ENCODE assay signal across 11 cellular contexts in the genomic region with DNA sequence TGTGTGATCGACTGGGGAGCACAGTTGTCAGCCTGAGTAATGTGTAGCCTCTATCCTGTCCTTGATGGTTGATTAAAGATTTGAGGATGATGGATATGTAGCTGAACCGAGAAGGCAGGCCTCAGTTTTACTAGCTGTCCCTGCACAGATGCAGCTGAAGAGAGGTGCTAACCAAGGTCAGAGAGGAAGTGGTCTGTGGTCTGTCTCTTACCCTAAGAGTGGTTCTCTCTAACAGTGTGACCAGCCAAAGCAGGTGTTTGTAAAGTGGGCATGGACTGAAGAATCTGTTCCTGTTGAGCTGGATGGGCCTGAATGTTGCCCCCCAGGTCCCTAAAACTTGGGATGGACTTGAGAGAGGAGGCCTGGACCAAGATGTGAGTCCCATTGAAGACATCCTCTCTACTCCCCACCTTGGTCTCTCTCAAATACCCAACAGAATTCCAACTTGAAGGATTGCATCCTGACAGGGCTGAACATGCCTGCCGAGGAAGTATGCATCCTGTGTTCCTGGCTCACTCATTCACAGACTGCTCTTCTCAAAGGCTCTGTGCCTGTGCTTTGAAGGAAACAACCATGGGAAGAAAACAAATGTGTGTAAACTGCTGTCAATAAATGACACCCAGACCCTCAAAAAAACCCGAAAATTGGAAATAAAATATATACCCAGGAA.
DNase-seq lines count a peak whose midpoint lies in the region; ATAC-seq and TF ChIP-seq lines count a peak whose summit lies in the region.
"Had no signal": no experiment of that assay in that cellular context is flagged by ENCODE, and none has a peak within 500 bp of the region (broad histone marks: within the 10 kb centered on the region; RNA-seq: fewer than 3 reads in every experiment).

No MANE protein-coding gene starts in this region.

- no peaks in the 10 kb centered on the region for H3K79me2 ChIP-seq in mammary epithelial cell (ENCODE audit: insufficient read depth, low read length)

- H3K27me3 ChIP-seq in mammary epithelial cell (ENCODE audit: insufficient read depth, low read length): no peaks in the 10 kb centered on the region

- H3K36me3 ChIP-seq in mammary epithelial cell (ENCODE audit: insufficient read depth, low read length): no peaks in the 10 kb centered on the region

- POLR2A ChIA-PET in MCF 10A (lab: Yijun Ruan, JAX): no interaction called here
- POLR2A ChIA-PET in activated CD4-positive, alpha-beta T cell treated with anti-CD3 and anti-CD28 coated beads for 36 hours (lab: Charles Lee): no interaction called here

- H3K4me1 ChIP-seq in mammary epithelial cell (ENCODE audit: insufficient read depth, low read length): peaks cover 11% of the 10 kb centered on the region

- H3K4me3 ChIP-seq in mammary epithelial cell (replicated peaks in 1 of 3; ENCODE audit: insufficient read depth in 1 of 3, low read depth in 2 of 3, low read length in 3 of 3): no peak overlapping the region

- H3K9me3 Mint-ChIP-seq in MCF 10A (ENCODE audit: unreplicated experiment) (no peaks in the 10 kb centered on the region), type B pancreatic cell (no peaks in the 10 kb centered on the region)
- H3K9me3 Mint-ChIP-seq in stimulated activated naive B cell treated with anti-CD40 and anti-IgM and Interleukin-4, amounts not matched to agents 10 μg/mL and 1 μg/mL and 100 μg/mL, for 72 hours: peaks cover 8 to 9% of the 10 kb centered on the region in 2 donors
- no peaks in the 10 kb centered on the region for H3K9me3 Mint-ChIP-seq in activated CD4-positive, alpha-beta T cell treated with anti-CD3 and anti-CD28 coated beads for 36 hours (ENCODE audit: low read depth)

- TF ChIP-seq CTCF in mammary epithelial cell (conservative IDR thresholded peaks at IDR 0.05 in 1 of 2, IDR thresholded peaks at IDR 0.05 in 1 of 2; ENCODE audit: extremely low read depth in 1 of 2, insufficient read depth in 1 of 2, low read depth in 1 of 2, low read length in 2 of 2) (no peak), MCF 10A (IDR thresholded peaks at IDR 0.05; ENCODE audit: unreplicated experiment) (no peak), type B pancreatic cell (conservative IDR thresholded peaks at IDR 0.05) (no peak)

- no peak overlapping the region for H3K4me2 ChIP-seq in mammary epithelial cell (ENCODE audit: insufficient read depth, low read depth, low read length)

- H3K27me3 Mint-ChIP-seq in MCF 10A (ENCODE audit: insufficient read depth, unreplicated experiment): no peaks in the 10 kb centered on the region
- H3K27me3 Mint-ChIP-seq in stimulated activated naive B cell treated with anti-CD40 and anti-IgM and Interleukin-4, amounts not matched to agents 10 μg/mL and 1 μg/mL and 100 μg/mL, for 72 hours: no peaks in the 10 kb centered on the region
- H3K27me3 Mint-ChIP-seq in type B pancreatic cell: no peaks in the 10 kb centered on the region
- H3K27me3 Mint-ChIP-seq in activated CD4-positive, alpha-beta T cell treated with anti-CD3 and anti-CD28 coated beads for 36 hours: no peaks in the 10 kb centered on the region

- H3K27ac Mint-ChIP-seq in MCF 10A (ENCODE audit: low read depth, unreplicated experiment) (no peak overlapping the region), type B pancreatic cell (no peak overlapping the region)
- H3K27ac Mint-ChIP-seq in stimulated activated naive B cell treated with anti-CD40 and anti-IgM and Interleukin-4, amounts not matched to agents 10 μg/mL and 1 μg/mL and 100 μg/mL, for 72 hours: no peak overlapping the region
- no peak overlapping the region for H3K27ac Mint-ChIP-seq in activated CD4-positive, alpha-beta T cell treated with anti-CD3 and anti-CD28 coated beads for 36 hours

- WGBS in mammary epithelial cell (ENCODE audit: low coverage, missing lambda C conversion rate): 39% methylated on average over 4 of the region's 4 CpGs

- peak overlapping the region; percentile 44 for H2AFZ ChIP-seq in mammary epithelial cell (ENCODE audit: low read depth, low read length)

- H3K36me3 Mint-ChIP-seq in MCF 10A (ENCODE audit: insufficient read depth, unreplicated experiment): no peaks in the 10 kb centered on the region
- H3K36me3 Mint-ChIP-seq in stimulated activated naive B cell treated with anti-CD40 and anti-IgM and Interleukin-4, amounts not matched to agents 10 μg/mL and 1 μg/mL and 100 μg/mL, for 72 hours: peaks cover 13 to 26% of the 10 kb centered on the region in 2 donors
- peaks cover 4% of the 10 kb centered on the region for H3K36me3 Mint-ChIP-seq in type B pancreatic cell
- H3K36me3 Mint-ChIP-seq in activated CD4-positive, alpha-beta T cell treated with anti-CD3 and anti-CD28 coated beads for 36 hours (ENCODE audit: low read depth): peaks cover 7% of the 10 kb centered on the region

- intact Hi-C loops in mammary epithelial cell (cut with micrococcal nuclease) (no loop called here), MCF 10A (cut with micrococcal nuclease) (no loop called here)
- intact Hi-C loops in activated CD4-positive, alpha-beta T cell treated with anti-CD3 and anti-CD28 coated beads for 36 hours (cut with DNase I, micrococcal nuclease): no loop called here

- in situ Hi-C loops in mammary epithelial cell (cut with MboI; ENCODE audit: low sequenced_read_pairs in 2 of 2): no loop called here

- H4K20me1 ChIP-seq in mammary epithelial cell (ENCODE audit: insufficient read depth, low read length): no peaks in the 10 kb centered on the region

- dilution Hi-C loops in mammary epithelial cell (cut with HindIII; ENCODE audit: low sequenced_read_pairs): no loop called here

- H3K9me3 ChIP-seq in mammary epithelial cell (replicated peaks; ENCODE audit: insufficient read depth, low read length): no peaks in the 10 kb centered on the region

- CTCF ChIA-PET in mammary epithelial cell (lab: Charles Lee; ENCODE audit: low non-redundant PET) (no interaction called here), MCF 10A (lab: Yijun Ruan, JAX) (interaction anchor here (0.6 kb wide), 1 partner anchor 996 kb away, joined by 3 read pairs; no protein-coding TSS in a partner anchor)
- CTCF ChIA-PET in activated CD4-positive, alpha-beta T cell treated with anti-CD3 and anti-CD28 coated beads for 36 hours (lab: Charles Lee): no interaction called here

- no TSS peak for BruUV-seq in mammary epithelial cell (replicated peaks; lab: Mats Ljungman, UMichigan)
- BruUV-seq in MCF 10A (replicated peaks; lab: Mats Ljungman, UMichigan): no TSS peak

- no peak overlapping the region for H3K4me3 Mint-ChIP-seq in MCF 10A (ENCODE audit: unreplicated experiment)
- H3K4me3 Mint-ChIP-seq in stimulated activated naive B cell treated with anti-CD40 and anti-IgM and Interleukin-4, amounts not matched to agents 10 μg/mL and 1 μg/mL and 100 μg/mL, for 72 hours: no peak overlapping the region
- no peak overlapping the region for H3K4me3 Mint-ChIP-seq in type B pancreatic cell
- H3K4me3 Mint-ChIP-seq in activated CD4-positive, alpha-beta T cell treated with anti-CD3 and anti-CD28 coated beads for 36 hours: no peak overlapping the region

- no peak overlapping the region for H3K9ac ChIP-seq in mammary epithelial cell (ENCODE audit: insufficient read depth, low read length)

- ATAC-seq in HG02623 (IDR thresholded peaks at IDR 0.05; ENCODE audit: unreplicated experiment) (peak; percentile 95), HG03442 (IDR thresholded peaks at IDR 0.05; ENCODE audit: unreplicated experiment) (peak; percentile 94), HG02884 (IDR thresholded peaks at IDR 0.05; ENCODE audit: unreplicated experiment) (no peak)
- ATAC-seq in stimulated activated naive B cell treated with anti-CD40 and anti-IgM and Interleukin-4, amounts not matched to agents 10 μg/mL and 1 μg/mL and 100 μg/mL, for 72 hours (replicated peaks): peak; percentile 52 to 67
- ATAC-seq in activated CD4-positive, alpha-beta T cell treated with anti-CD3 and anti-CD28 coated beads for 36 hours: no peak

- DNase-seq in mammary epithelial cell (peak; percentile 5), MCF 10A (ENCODE audit: unreplicated experiment) (no peak), type B pancreatic cell (ENCODE audit: extremely low spot score, unreplicated experiment) (no peak)
- no peak for DNase-seq in stimulated activated naive B cell treated with anti-CD40 and anti-IgM and Interleukin-4, amounts not matched to agents 10 μg/mL and 1 μg/mL and 100 μg/mL, for 72 hours
- DNase-seq in activated CD4-positive, alpha-beta T cell treated with anti-CD3 and anti-CD28 coated beads for 36 hours: no peak
- DNase-seq: DMS79 treated with DMSO at 0.1 percent for 48 hours; NCI-H510A treated with DMSO at 0.1 percent for 48 hours; stimulated activated CD8-positive, alpha-beta memory T cell treated with anti-CD3 and anti-CD28 coated beads, Interleukin-4, amount 100 ng/mL, for 48 hours had no signal

- no peak overlapping the region for H3K27ac ChIP-seq in mammary epithelial cell (ENCODE audit: insufficient read depth, low read depth, low read length)

- H3K4me1 Mint-ChIP-seq in MCF 10A (ENCODE audit: insufficient read depth, unreplicated experiment): no peaks in the 10 kb centered on the region
- peaks cover 4 to 5% of the 10 kb centered on the region in 2 donors for H3K4me1 Mint-ChIP-seq in stimulated activated naive B cell treated with anti-CD40 and anti-IgM and Interleukin-4, amounts not matched to agents 10 μg/mL and 1 μg/mL and 100 μg/mL, for 72 hours
- no peaks in the 10 kb centered on the region for H3K4me1 Mint-ChIP-seq in type B pancreatic cell (ENCODE audit: unreplicated experiment)
- no peaks in the 10 kb centered on the region for H3K4me1 Mint-ChIP-seq in activated CD4-positive, alpha-beta T cell treated with anti-CD3 and anti-CD28 coated beads for 36 hours

Comparison
In these comparisons a context has a peak if more than half of its experiments do, and no peak if none do; other contexts are left out.
1. ATAC-seq: peak in HG02623 (single experiment), HG03442 (single experiment) and stimulated activated naive B cell treated with anti-CD40 and anti-IgM and Interleukin-4, amounts not matched to agents 10 μg/mL and 1 μg/mL and 100 μg/mL, for 72 hours (2 of 2); none in HG02884 (single experiment) and activated CD4-positive, alpha-beta T cell treated with anti-CD3 and anti-CD28 coated beads for 36 hours (single experiment).